Comparison of ENCODE assay signal across 32 cellular contexts in the genomic region with DNA sequence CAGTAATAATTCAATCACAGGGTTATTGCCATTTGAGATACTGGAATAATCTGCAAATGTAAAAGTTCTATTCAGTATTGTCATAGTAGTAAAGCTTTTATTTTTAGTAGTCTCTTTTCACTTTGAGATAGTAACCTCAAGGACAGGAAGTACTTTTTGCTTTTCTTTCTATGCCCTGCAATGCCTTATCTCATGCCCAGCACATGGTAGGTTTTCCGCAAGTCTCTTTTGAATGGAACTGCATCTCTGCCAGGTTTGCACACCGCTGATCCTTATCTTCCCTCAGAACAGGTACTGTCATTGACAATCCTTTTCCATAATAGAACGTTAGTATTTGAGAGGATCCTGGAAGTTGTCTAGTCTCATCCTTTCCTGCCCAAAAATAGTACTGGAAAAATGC.
DNase-seq lines count a peak whose midpoint lies in the region; ATAC-seq, FAIRE-seq and TF ChIP-seq lines count a peak whose summit lies in the region.
"Had no signal": no experiment of that assay in that cellular context is flagged by ENCODE, and none has a peak within 500 bp of the region (broad histone marks: within the 10 kb centered on the region; RNA-seq: fewer than 3 reads in every experiment).

No MANE protein-coding gene starts in this region.

- H3K36me3 ChIP-seq in left ventricle myocardium inferior (no peaks in the 10 kb centered on the region), K562 (ENCODE audit: control insufficient read depth, insufficient read depth, low read length) (no peaks in the 10 kb centered on the region), uterus (no peaks in the 10 kb centered on the region), SK-N-SH (replicated peaks in 1 of 2; ENCODE audit: control insufficient read depth in 1 of 2, insufficient read depth in 2 of 2, low read length in 1 of 2) (no peaks in the 10 kb centered on the region)
- H3K36me3 ChIP-seq: BE2C, esophagus squamous epithelium, neutrophil had no signal

- POLR2A ChIA-PET in K562 (lab: Yijun Ruan, JAX): no interaction called here
- POLR2A ChIA-PET in activated CD4-positive, alpha-beta memory T cell treated with anti-CD3 and anti-CD28 coated beads, Interleukin-2, amount 10 ng/mL, durations not matched to agents 7 days and 5 days (lab: Charles Lee): no interaction called here
- POLR2A ChIA-PET in SK-N-SH (lab: Yijun Ruan, JAX): no interaction called here

- H3K9me2 ChIP-seq in SK-N-SH: no peaks in the 10 kb centered on the region

- no peak for DNase-seq in left ventricle myocardium inferior
- no peak for DNase-seq in Right ventricle myocardium inferior (ENCODE audit: missing footprints)
- DNase-seq in K562 (ENCODE audit: extremely low read depth in 1 of 4, low spot score in 3 of 4): no peak
- DNase-seq in naive B cell: no peak
- DNase-seq in uterus: no peak
- DNase-seq in activated CD4-positive, alpha-beta memory T cell treated with anti-CD3 and anti-CD28 coated beads, Interleukin-2, amount 10 ng/mL, durations not matched to agents 7 days and 5 days: no peak
- no peak for DNase-seq in SK-N-SH
- DNase-seq: activated CD4-positive, alpha-beta T cell treated with anti-CD3 and anti-CD28 coated beads for 1 hour; activated CD8-positive, alpha-beta memory T cell treated with anti-CD3 and anti-CD28 coated beads for 24 hours; activated naive CD4-positive, alpha-beta T cell treated with anti-CD3 and anti-CD28 coated beads, Interleukin-2, amount 10 ng/mL, durations not matched to agents 7 days and 5 days; activated T-cell treated with anti-CD3 and anti-CD28 coated beads, Interleukin-2, amount 50 U/mL, for 48 hours; anterior cingulate cortex; BE2C; effector memory CD4-positive, alpha-beta T cell; esophagus squamous epithelium; GM23248; KG1; mucosa of descending colon; MV-4-11; NCI-H1694; NCI-H345; PC-9; stimulated activated CD4-positive, alpha-beta T cell treated with anti-CD3 and anti-CD28 coated beads, Interleukin-4, amount 100 ng/mL, for 4 hours; stimulated activated naive CD8-positive, alpha-beta T cell treated with anti-CD3 and anti-CD28 coated beads, Interleukin-15, amount 100 ng/mL, for 72 hours had no signal

- 10% methylated on average over 2 of the region's 3 CpGs for WGBS in K562 (ENCODE audit: insufficient coverage, low coverage, missing lambda C conversion rate)
- WGBS in SK-N-SH (ENCODE audit: low lambda C conversion rate): 75% methylated on average over 3 of the region's 3 CpGs

- no peaks in the 10 kb centered on the region for H3K9me1 ChIP-seq in K562 (ENCODE audit: control insufficient read depth, insufficient read depth, low read length)

- H3K4me1 ChIP-seq in left ventricle myocardium inferior: peaks cover 42% of the 10 kb centered on the region
- H3K4me1 ChIP-seq in K562 (replicated peaks in 1 of 2; ENCODE audit: control insufficient read depth in 2 of 2, insufficient read depth in 2 of 2, low read length in 2 of 2): peaks cover 3 to 13% of the 10 kb centered on the region in 2 experiments; a peak in 3 of 5 replicates
- H3K4me1 ChIP-seq in uterus: peaks cover 0 to 17% of the 10 kb centered on the region in 2 donors
- peaks cover 6 to 9% of the 10 kb centered on the region in 2 experiments; a peak in 3 of 4 replicates for H3K4me1 ChIP-seq in SK-N-SH (ENCODE audit: control insufficient read depth in 1 of 2, insufficient read depth in 2 of 2, low read depth in 1 of 2, low read length in 1 of 2)
- H3K4me1 ChIP-seq: BE2C had no signal

- H3K9ac ChIP-seq in K562 (ENCODE audit: insufficient read depth in 1 of 2, low read depth in 2 of 2, low read length in 2 of 2) (no peak overlapping the region), SK-N-SH (no peak overlapping the region)
- H3K9ac ChIP-seq: GM23248 had no signal

- FAIRE-seq in K562 (lab: Jason Lieb, UNC): no peak
- FAIRE-seq: A204.1, GM18507 had no signal

- TF ChIP-seq EP300 in K562 (IDR thresholded peaks at IDR 0.05; ENCODE audit: low read length): no peak
- no peak for TF ChIP-seq EP300 in SK-N-SH (IDR thresholded peaks at IDR 0.05; ENCODE audit: borderline replicate concordance in 1 of 2, low read depth in 1 of 2, low read length in 1 of 2)

- peaks cover 0 to 4% (median 0%) of the 10 kb centered on the region in 7 donors for H3K9me3 Mint-ChIP-seq in naive B cell
- no peaks in the 10 kb centered on the region for H3K9me3 Mint-ChIP-seq in activated CD4-positive, alpha-beta memory T cell treated with anti-CD3 and anti-CD28 coated beads, Interleukin-2, amount 10 ng/mL, durations not matched to agents 7 days and 5 days
- H3K9me3 Mint-ChIP-seq: activated naive CD4-positive, alpha-beta T cell treated with anti-CD3 and anti-CD28 coated beads, Interleukin-2, amount 10 ng/mL, durations not matched to agents 7 days and 5 days; central memory CD8-positive, alpha-beta T cell; T-helper 2 cell treated with Interferon-gamma antibody and Interleukin-4, amounts not matched to agents 5 μg/mL and 100 μg/mL, for 36 hours had no signal

- CTCF ChIA-PET in K562 (lab: Yijun Ruan, JAX; ENCODE audit: low intra/inter-chr PET ratio) (no interaction called here), SK-N-SH (lab: Yijun Ruan, JAX) (interaction anchor here (1.4 to 1.6 kb wide), 2 partner anchors 11 kb away, joined by 3 to 4 read pairs; no protein-coding TSS in a partner anchor)
- CTCF ChIA-PET in activated CD4-positive, alpha-beta memory T cell treated with anti-CD3 and anti-CD28 coated beads, Interleukin-2, amount 10 ng/mL, durations not matched to agents 7 days and 5 days (lab: Charles Lee): interaction anchor here (0.9 kb wide), 1 partner anchor 100 kb away, joined by 3 read pairs; no protein-coding TSS in a partner anchor

- peak overlapping the region in 5 of 8 donors; percentile 2 to 57 (median 45) for H3K4me3 Mint-ChIP-seq in naive B cell
- no peak overlapping the region for H3K4me3 Mint-ChIP-seq in activated CD4-positive, alpha-beta memory T cell treated with anti-CD3 and anti-CD28 coated beads, Interleukin-2, amount 10 ng/mL, durations not matched to agents 7 days and 5 days
- H3K4me3 Mint-ChIP-seq: activated naive CD4-positive, alpha-beta T cell treated with anti-CD3 and anti-CD28 coated beads, Interleukin-2, amount 10 ng/mL, durations not matched to agents 7 days and 5 days; central memory CD8-positive, alpha-beta T cell; stimulated activated naive CD8-positive, alpha-beta T cell treated with anti-CD3 and anti-CD28 coated beads, Interleukin-15, amount 100 ng/mL, for 72 hours; T-helper 2 cell treated with Interferon-gamma antibody and Interleukin-4, amounts not matched to agents 5 μg/mL and 100 μg/mL, for 36 hours had no signal

- TF ChIP-seq POLR2A in K562 (conservative IDR thresholded peaks at IDR 0.05) (no peak), uterus (IDR thresholded peaks at IDR 0.05) (no peak)

- peaks cover 35% of the 10 kb centered on the region for H3K79me2 ChIP-seq in K562 (ENCODE audit: control insufficient read depth, insufficient read depth, low read length)
- H3K79me2 ChIP-seq in SK-N-SH (ENCODE audit: insufficient read depth): no peaks in the 10 kb centered on the region

- ATAC-seq in Right ventricle myocardium inferior (no peak), K562 (no peak), naive B cell (ENCODE audit: low read depth in 2 of 2) (no peak), GM19455 (IDR thresholded peaks at IDR 0.05; ENCODE audit: unreplicated experiment) (no peak)
- ATAC-seq: left lobe of liver; mucosa of descending colon; stimulated activated naive CD8-positive, alpha-beta T cell treated with anti-CD3 and anti-CD28 coated beads, Interleukin-15, amount 100 ng/mL, for 72 hours had no signal

- H3K4me3 ChIP-seq in left ventricle myocardium inferior (no peak overlapping the region), K562 (no peak overlapping the region), uterus (no peak overlapping the region), SK-N-SH (ENCODE audit: low read depth in 2 of 2, low read length in 1 of 2) (no peak overlapping the region)
- H3K4me3 ChIP-seq: esophagus squamous epithelium, GM23248, mucosa of descending colon, PC-9, smooth muscle cell had no signal

- H3K9me3 ChIP-seq in left ventricle myocardium inferior (replicated peaks): no peaks in the 10 kb centered on the region
- H3K9me3 ChIP-seq in K562 (replicated peaks; ENCODE audit: control insufficient read depth, insufficient read depth, low read depth, low read length): no peaks in the 10 kb centered on the region
- no peaks in the 10 kb centered on the region for H3K9me3 ChIP-seq in uterus
- H3K9me3 ChIP-seq in SK-N-SH: no peaks in the 10 kb centered on the region
- H3K9me3 ChIP-seq: BE2C, esophagus squamous epithelium, mucosa of descending colon, neutrophil had no signal

- no TSS peak for BruUV-seq in K562 (replicated peaks; lab: Mats Ljungman, UMichigan)

- H3K4me2 ChIP-seq in K562 (ENCODE audit: insufficient read depth, low read length) (no peak overlapping the region), SK-N-SH (no peak overlapping the region)
- H3K4me2 ChIP-seq: smooth muscle cell had no signal

- H3K27ac ChIP-seq in left ventricle myocardium inferior (replicated peaks) (peak overlapping the region; percentile 37), K562 (ENCODE audit: extremely low read depth, low read depth, low read length) (no peak overlapping the region), uterus (peak overlapping the region; percentile 67 to 88), SK-N-SH (ENCODE audit: low read depth in 2 of 2, low read length in 1 of 2) (no peak overlapping the region)
- H3K27ac ChIP-seq: GM23248, neutrophil had no signal

- H3K27me3 ChIP-seq in left ventricle myocardium inferior (ENCODE audit: low read depth) (no peaks in the 10 kb centered on the region), K562 (ENCODE audit: control insufficient read depth in 2 of 2, insufficient read depth in 2 of 2, low read length in 2 of 2) (no peaks in the 10 kb centered on the region), uterus (no peaks in the 10 kb centered on the region), SK-N-SH (ENCODE audit: insufficient read depth) (no peaks in the 10 kb centered on the region)
- H3K27me3 ChIP-seq: BE2C, esophagus squamous epithelium, neutrophil had no signal

- H3K27ac Mint-ChIP-seq in naive B cell: peak overlapping the region in 2 of 6 donors; percentile 22 to 74
- H3K27ac Mint-ChIP-seq in activated CD4-positive, alpha-beta memory T cell treated with anti-CD3 and anti-CD28 coated beads, Interleukin-2, amount 10 ng/mL, durations not matched to agents 7 days and 5 days: no peak overlapping the region
- H3K27ac Mint-ChIP-seq: activated naive CD4-positive, alpha-beta T cell treated with anti-CD3 and anti-CD28 coated beads, Interleukin-2, amount 10 ng/mL, durations not matched to agents 7 days and 5 days; stimulated activated naive CD8-positive, alpha-beta T cell treated with anti-CD3 and anti-CD28 coated beads, Interleukin-15, amount 100 ng/mL, for 72 hours; T-helper 2 cell treated with Interferon-gamma antibody and Interleukin-4, amounts not matched to agents 5 μg/mL and 100 μg/mL, for 36 hours had no signal

- intact Hi-C loops in left ventricle myocardium inferior (cut with micrococcal nuclease) (no loop called here), Right ventricle myocardium inferior (cut with DNase I) (loop anchor here (5.0 kb wide), 1 partner anchor 95 kb away; the partner anchor contains the start of gene MOB3B), K562 (cut with micrococcal nuclease) (loop anchor here (10.0 kb wide), 1 partner anchor 102 kb away; no protein-coding TSS in a partner anchor), uterus (cut with DNase I; ENCODE audit: low total_unique reads) (no loop called here)

- peaks cover 7% of the 10 kb centered on the region for H3F3A ChIP-seq in SK-N-SH (replicated peaks; ENCODE audit: insufficient read depth)

- no peak overlapping the region for H2AFZ ChIP-seq in K562 (ENCODE audit: low read depth, low read length)
- H2AFZ ChIP-seq in SK-N-SH (ENCODE audit: low read depth): no peak overlapping the region
- H2AFZ ChIP-seq: GM23248, PC-9 had no signal

- in situ Hi-C loops in K562 (cut with MboI): no loop called here

- no peak for TF ChIP-seq CTCF in left ventricle myocardium inferior (IDR thresholded peaks at IDR 0.05; ENCODE audit: borderline replicate concordance)
- TF ChIP-seq CTCF in K562 (IDR thresholded peaks at IDR 0.05 in 2 of 3, conservative IDR thresholded peaks at IDR 0.05 in 1 of 3; ENCODE audit: insufficient read depth in 2 of 3, low read depth in 1 of 3, low read length in 3 of 3): no peak
- TF ChIP-seq CTCF in uterus (IDR thresholded peaks at IDR 0.05): no peak
- TF ChIP-seq CTCF in SK-N-SH (IDR thresholded peaks at IDR 0.05): no peak

- H4K20me1 ChIP-seq in K562 (replicated peaks; ENCODE audit: control insufficient read depth, insufficient read depth, low read length) (no peaks in the 10 kb centered on the region), SK-N-SH (ENCODE audit: insufficient read depth) (no peaks in the 10 kb centered on the region)

- TF ChIP-seq RAD21 in K562 (CRISPR knock-in tag; conservative IDR thresholded peaks at IDR 0.05 in 1 of 2, IDR thresholded peaks at IDR 0.05 in 1 of 2) (no peak), SK-N-SH (IDR thresholded peaks at IDR 0.05; ENCODE audit: low read length) (no peak)

- peaks cover 58 to 67% (median 65%) of the 10 kb centered on the region in 3 donors for H3K4me1 Mint-ChIP-seq in naive B cell
- H3K4me1 Mint-ChIP-seq in activated CD4-positive, alpha-beta memory T cell treated with anti-CD3 and anti-CD28 coated beads, Interleukin-2, amount 10 ng/mL, durations not matched to agents 7 days and 5 days: peaks cover 3% of the 10 kb centered on the region
- H3K4me1 Mint-ChIP-seq: central memory CD8-positive, alpha-beta T cell had no signal

- no peaks in the 10 kb centered on the region for H3K27me3 Mint-ChIP-seq in naive B cell
- H3K27me3 Mint-ChIP-seq in activated CD4-positive, alpha-beta memory T cell treated with anti-CD3 and anti-CD28 coated beads, Interleukin-2, amount 10 ng/mL, durations not matched to agents 7 days and 5 days: peaks cover 3% of the 10 kb centered on the region
- H3K27me3 Mint-ChIP-seq: stimulated activated naive CD8-positive, alpha-beta T cell treated with anti-CD3 and anti-CD28 coated beads, Interleukin-15, amount 100 ng/mL, for 72 hours had no signal

- peaks cover 0 to 4% of the 10 kb centered on the region in 2 donors for H3K36me3 Mint-ChIP-seq in naive B cell
- H3K36me3 Mint-ChIP-seq in activated CD4-positive, alpha-beta memory T cell treated with anti-CD3 and anti-CD28 coated beads, Interleukin-2, amount 10 ng/mL, durations not matched to agents 7 days and 5 days (ENCODE audit: low read depth): no peaks in the 10 kb centered on the region
- H3K36me3 Mint-ChIP-seq: activated naive CD4-positive, alpha-beta T cell treated with anti-CD3 and anti-CD28 coated beads, Interleukin-2, amount 10 ng/mL, durations not matched to agents 7 days and 5 days had no signal

Comparison
In these comparisons a context has a peak if more than half of its experiments do, and no peak if none do; other contexts are left out.
1. intact Hi-C loops: an anchor here in Right ventricle myocardium inferior (5.0 kb wide) and K562 (10.0 kb wide); none called in left ventricle myocardium inferior and uterus.
2. H3K27ac ChIP-seq: peak in left ventricle myocardium inferior (single experiment) and uterus (2 of 2); none in K562 (single experiment) and SK-N-SH (0 of 2).